21 cellular contexts compared by ENCODE assay signal in the genomic region with DNA sequence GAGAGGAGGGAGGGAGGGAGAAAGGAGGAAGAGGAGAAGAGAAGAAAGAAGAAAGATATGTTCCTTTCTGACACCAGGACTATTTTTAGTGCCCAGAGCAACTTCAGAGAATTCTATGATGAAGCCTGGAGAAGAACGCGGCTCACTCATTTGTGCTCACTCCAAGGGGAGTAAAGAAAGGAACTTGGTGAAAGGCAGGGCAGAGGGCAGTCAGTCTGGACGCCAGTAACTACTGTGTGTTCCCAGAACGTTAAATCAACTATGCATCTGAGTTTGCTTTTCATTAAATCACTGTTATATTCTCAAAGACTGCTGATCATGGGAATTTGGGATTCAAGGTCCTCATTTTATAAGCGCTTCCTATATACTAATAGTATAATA.
A peak's percentile ranks its signal among the peaks of the same experiment; 100 is the strongest.
DNase-seq lines count a peak whose midpoint lies in the region; ATAC-seq and TF ChIP-seq lines count a peak whose summit lies in the region.
"Had no signal": no experiment of that assay in that cellular context is flagged by ENCODE, and none has a peak within 500 bp of the region (broad histone marks: within the 10 kb centered on the region; RNA-seq: fewer than 3 reads in every experiment).

No MANE protein-coding gene starts in this region.

- no peaks in the 10 kb centered on the region for H4K20me1 ChIP-seq in neural progenitor cell (ENCODE audit: low read depth)

- H3K27me3 ChIP-seq in brain microvascular endothelial cell (replicated peaks) (no peaks in the 10 kb centered on the region), neural progenitor cell (no peaks in the 10 kb centered on the region)

- no peak overlapping the region for H3K27ac Mint-ChIP-seq in activated CD4-positive, alpha-beta T cell treated with anti-CD3 and anti-CD28 coated beads, Interleukin-2, amount 10 ng/mL, durations not matched to agents 24 days and 14 days
- no peak overlapping the region for H3K27ac Mint-ChIP-seq in activated CD4-positive, alpha-beta T cell treated with anti-CD3 and anti-CD28 coated beads, Interleukin-2, amount 10 ng/mL, durations not matched to agents 7 days and 5 days
- H3K27ac Mint-ChIP-seq in neural progenitor cell, result no peak overlapping the region
- H3K27ac Mint-ChIP-seq: activated naive CD8-positive, alpha-beta T cell treated with anti-CD3 and anti-CD28 coated beads for 36 hours; activated T-helper 2 cell treated with anti-CD3 and anti-CD28 coated beads, Interferon-gamma antibody, Interleukin-2, Interleukin-4, amounts not matched to agents 10 μg/mL and 5 μg/mL and 100 μg/mL, durations not matched to agents 14 hours and 24 hours and 36 hours; H9; type B pancreatic cell had no signal

- H3K9me3 ChIP-seq in mesodermal cell (ENCODE audit: control insufficient read depth, low read length) (peaks cover 7% of the 10 kb centered on the region), neural progenitor cell (ENCODE audit: low read depth) (no peaks in the 10 kb centered on the region)
- H3K9me3 ChIP-seq: psoas muscle had no signal

- ATAC-seq in activated T-cell treated with anti-CD3 and anti-CD28 coated beads, Interleukin-2, amount 50 U/mL, for 4 hours, result no peak
- ATAC-seq: psoas muscle, SK-N-SH treated with all-trans-retinoic acid at 6 μM for 48 hours had no signal

- H3F3A ChIP-seq in neural progenitor cell (ENCODE audit: low read depth), result no peaks in the 10 kb centered on the region

- H3K27ac ChIP-seq in brain microvascular endothelial cell (peak overlapping the region; percentile 93), mesodermal cell (ENCODE audit: low read depth, low read length, severe bottlenecking) (peak overlapping the region; percentile 79), neural progenitor cell (no peak overlapping the region)
- H3K27ac ChIP-seq: psoas muscle had no signal

- H3K4me3 ChIP-seq in brain microvascular endothelial cell (ENCODE audit: low read depth, low read length) (no peak overlapping the region), mesodermal cell (ENCODE audit: extremely low read depth, insufficient read depth, low read length, poor library complexity, severe bottlenecking) (no peak overlapping the region), neural progenitor cell (no peak overlapping the region)
- H3K4me3 ChIP-seq: psoas muscle had no signal

- peaks cover 14% of the 10 kb centered on the region for H3K36me3 Mint-ChIP-seq in activated CD4-positive, alpha-beta T cell treated with anti-CD3 and anti-CD28 coated beads, Interleukin-2, amount 10 ng/mL, durations not matched to agents 24 days and 14 days (ENCODE audit: low read depth)
- peaks cover 43% of the 10 kb centered on the region for H3K36me3 Mint-ChIP-seq in activated CD4-positive, alpha-beta T cell treated with anti-CD3 and anti-CD28 coated beads, Interleukin-2, amount 10 ng/mL, durations not matched to agents 7 days and 5 days (ENCODE audit: low read depth)
- no peaks in the 10 kb centered on the region for H3K36me3 Mint-ChIP-seq in activated T-cell treated with anti-CD3 and anti-CD28 coated beads, Interleukin-2, amount 50 U/mL, for 4 hours (ENCODE audit: insufficient read depth)
- H3K36me3 Mint-ChIP-seq in neural progenitor cell, result no peaks in the 10 kb centered on the region

- POLR2A ChIA-PET in activated CD4-positive, alpha-beta T cell treated with anti-CD3 and anti-CD28 coated beads, Interleukin-2, amount 10 ng/mL, durations not matched to agents 7 days and 5 days (lab: Charles Lee), result no interaction called here

- DNase-seq in activated CD4-positive, alpha-beta T cell treated with anti-CD3 and anti-CD28 coated beads, Interleukin-2, amount 10 ng/mL, durations not matched to agents 24 days and 14 days, result peak; percentile 41
- no peak for DNase-seq in activated CD4-positive, alpha-beta T cell treated with anti-CD3 and anti-CD28 coated beads, Interleukin-2, amount 10 ng/mL, durations not matched to agents 7 days and 5 days
- DNase-seq in brain microvascular endothelial cell (no peak), stromal cell of bone marrow (ENCODE audit: low read depth) (peak; percentile 22), NCI-H526 treated with DMSO at 0.1 percent for 48 hours (lab: John Stamatoyannopoulos, UW) (no peak), neural progenitor cell (ENCODE audit: low spot score) (no peak)
- no peak for DNase-seq in activated T-cell treated with anti-CD3 and anti-CD28 coated beads, Interleukin-2, amount 50 U/mL, for 4 hours
- DNase-seq: activated CD8-positive, alpha-beta memory T cell treated with anti-CD3 and anti-CD28 coated beads, Interleukin-2, amount 50 U/mL, for 4 hours; activated naive CD8-positive, alpha-beta T cell treated with anti-CD3 and anti-CD28 coated beads for 36 hours; AML-193; foreskin fibroblast; H9; NCI-H1048; NCI-H1930; NCI-H774; psoas muscle; T-helper 9 cell had no signal

- H3K27me3 Mint-ChIP-seq in activated CD4-positive, alpha-beta T cell treated with anti-CD3 and anti-CD28 coated beads, Interleukin-2, amount 10 ng/mL, durations not matched to agents 24 days and 14 days, result no peaks in the 10 kb centered on the region
- peaks cover 7% of the 10 kb centered on the region for H3K27me3 Mint-ChIP-seq in activated CD4-positive, alpha-beta T cell treated with anti-CD3 and anti-CD28 coated beads, Interleukin-2, amount 10 ng/mL, durations not matched to agents 7 days and 5 days
- H3K27me3 Mint-ChIP-seq in activated T-cell treated with anti-CD3 and anti-CD28 coated beads, Interleukin-2, amount 50 U/mL, for 4 hours (ENCODE audit: low read depth), result no peaks in the 10 kb centered on the region
- H3K27me3 Mint-ChIP-seq in neural progenitor cell (ENCODE audit: insufficient read depth, low read depth), result peaks cover 2% of the 10 kb centered on the region
- H3K27me3 Mint-ChIP-seq: type B pancreatic cell had no signal

- no peak overlapping the region for H3K9ac ChIP-seq in neural progenitor cell

- no peak overlapping the region for H2AFZ ChIP-seq in neural progenitor cell (replicated peaks)

- H3K4me1 ChIP-seq in mesodermal cell (ENCODE audit: control insufficient read depth, insufficient read depth, low read length, poor library complexity, severe bottlenecking) (peaks cover 53% of the 10 kb centered on the region), neural progenitor cell (peaks cover 12% of the 10 kb centered on the region)
- H3K4me1 ChIP-seq: psoas muscle had no signal

- peaks cover 35% of the 10 kb centered on the region for H3K9me3 Mint-ChIP-seq in activated CD4-positive, alpha-beta T cell treated with anti-CD3 and anti-CD28 coated beads, Interleukin-2, amount 10 ng/mL, durations not matched to agents 24 days and 14 days
- peaks cover 34% of the 10 kb centered on the region for H3K9me3 Mint-ChIP-seq in activated CD4-positive, alpha-beta T cell treated with anti-CD3 and anti-CD28 coated beads, Interleukin-2, amount 10 ng/mL, durations not matched to agents 7 days and 5 days
- H3K9me3 Mint-ChIP-seq in activated T-cell treated with anti-CD3 and anti-CD28 coated beads, Interleukin-2, amount 50 U/mL, for 4 hours, result no peaks in the 10 kb centered on the region
- H3K9me3 Mint-ChIP-seq in neural progenitor cell, result no peaks in the 10 kb centered on the region
- H3K9me3 Mint-ChIP-seq: H9 had no signal

- intact Hi-C loops in activated CD4-positive, alpha-beta T cell treated with anti-CD3 and anti-CD28 coated beads, Interleukin-2, amount 10 ng/mL, durations not matched to agents 24 days and 14 days (cut with micrococcal nuclease), result loop anchor here (10.0 kb wide), 2 partner anchors 220 to 530 kb away; no protein-coding TSS in a partner anchor

- TF ChIP-seq CTCF in brain microvascular endothelial cell (IDR thresholded peaks at IDR 0.05; ENCODE audit: low read depth, low read length, missing control alignments), result no peak
- no peak for TF ChIP-seq CTCF in neural progenitor cell (IDR thresholded peaks at IDR 0.05)

- no peaks in the 10 kb centered on the region for H3K36me3 ChIP-seq in brain microvascular endothelial cell (replicated peaks)
- H3K36me3 ChIP-seq in mesodermal cell (ENCODE audit: control insufficient read depth, insufficient read depth, low read length), result no peaks in the 10 kb centered on the region
- no peaks in the 10 kb centered on the region for H3K36me3 ChIP-seq in neural progenitor cell

- H3K79me2 ChIP-seq in neural progenitor cell (ENCODE audit: low read depth), result no peaks in the 10 kb centered on the region

- CTCF ChIA-PET in activated CD4-positive, alpha-beta T cell treated with anti-CD3 and anti-CD28 coated beads, Interleukin-2, amount 10 ng/mL, durations not matched to agents 7 days and 5 days (lab: Charles Lee), result no interaction called here

- H3K4me3 Mint-ChIP-seq in activated CD4-positive, alpha-beta T cell treated with anti-CD3 and anti-CD28 coated beads, Interleukin-2, amount 10 ng/mL, durations not matched to agents 24 days and 14 days, result no peak overlapping the region
- H3K4me3 Mint-ChIP-seq in activated CD4-positive, alpha-beta T cell treated with anti-CD3 and anti-CD28 coated beads, Interleukin-2, amount 10 ng/mL, durations not matched to agents 7 days and 5 days, result no peak overlapping the region
- no peak overlapping the region for H3K4me3 Mint-ChIP-seq in activated T-cell treated with anti-CD3 and anti-CD28 coated beads, Interleukin-2, amount 50 U/mL, for 4 hours
- H3K4me3 Mint-ChIP-seq in neural progenitor cell, result no peak overlapping the region
- H3K4me3 Mint-ChIP-seq: activated naive CD8-positive, alpha-beta T cell treated with anti-CD3 and anti-CD28 coated beads for 36 hours; H9; type B pancreatic cell had no signal

- peaks cover 57% of the 10 kb centered on the region for H3K4me1 Mint-ChIP-seq in activated CD4-positive, alpha-beta T cell treated with anti-CD3 and anti-CD28 coated beads, Interleukin-2, amount 10 ng/mL, durations not matched to agents 24 days and 14 days
- peaks cover 74% of the 10 kb centered on the region for H3K4me1 Mint-ChIP-seq in activated CD4-positive, alpha-beta T cell treated with anti-CD3 and anti-CD28 coated beads, Interleukin-2, amount 10 ng/mL, durations not matched to agents 7 days and 5 days
- H3K4me1 Mint-ChIP-seq in activated T-cell treated with anti-CD3 and anti-CD28 coated beads, Interleukin-2, amount 50 U/mL, for 4 hours (ENCODE audit: low read depth), result peaks cover 72% of the 10 kb centered on the region
- peaks cover 15% of the 10 kb centered on the region for H3K4me1 Mint-ChIP-seq in neural progenitor cell

- no peak overlapping the region for H3K4me2 ChIP-seq in neural progenitor cell

- 92 to 96% methylated on average over 3 of the region's 5 CpGs for WGBS in mesodermal cell (ENCODE audit: insufficient coverage in 2 of 2), 2 experiments

- in situ Hi-C loops in brain microvascular endothelial cell (cut with HindIII; ENCODE audit: low pct_ligation_motif_present, low sequenced_read_pairs), result no loop called here

Comparison
In these comparisons a context has a peak if more than half of its experiments do, and no peak if none do; other contexts are left out.
1. DNase-seq: peak in activated CD4-positive, alpha-beta T cell treated with anti-CD3 and anti-CD28 coated beads, Interleukin-2, amount 10 ng/mL, durations not matched to agents 24 days and 14 days (single experiment) and stromal cell of bone marrow (single experiment); none in activated CD4-positive, alpha-beta T cell treated with anti-CD3 and anti-CD28 coated beads, Interleukin-2, amount 10 ng/mL, durations not matched to agents 7 days and 5 days (single experiment), brain microvascular endothelial cell (single experiment), NCI-H526 treated with DMSO at 0.1 percent for 48 hours (single experiment), activated T-cell treated with anti-CD3 and anti-CD28 coated beads, Interleukin-2, amount 50 U/mL, for 4 hours (single experiment) and neural progenitor cell (single experiment).